27 cellular contexts compared by ENCODE assay signal in genomic region chr4:6594341-6594740, GRCh38. TPM values are rescaled to one million over a fixed set of nuclear protein-coding genes. Genes with fewer than 3 reads are reported as not detected.
DNase-seq lines count a peak whose midpoint lies in the region; ATAC-seq, FAIRE-seq and TF ChIP-seq lines count a peak whose summit lies in the region.
"Had no signal": no experiment of that assay in that cellular context is flagged by ENCODE, and none has a peak within 500 bp of the region (broad histone marks: within the 10 kb centered on the region; RNA-seq: fewer than 3 reads in every experiment).

No MANE protein-coding gene starts in this region.

- H3K79me1 ChIP-seq in H1 (ENCODE audit: low read depth, low read length) (no peaks in the 10 kb centered on the region), neuronal stem cell (ENCODE audit: low read depth, low read length) (no peaks in the 10 kb centered on the region)

- H3K27me3 ChIP-seq in H1 (replicated peaks in 1 of 4; ENCODE audit: control insufficient read depth in 3 of 4, extremely low read depth in 1 of 4, insufficient read depth in 3 of 4, low read length in 3 of 4) (no peaks in the 10 kb centered on the region), neuronal stem cell (ENCODE audit: control insufficient read depth in 3 of 3, insufficient read depth in 3 of 3, low read depth in 1 of 3, low read length in 3 of 3) (no peaks in the 10 kb centered on the region)
- H3K27me3 ChIP-seq: BE2C, BLaER1 had no signal

- H3K9me3 Mint-ChIP-seq in stimulated activated effector memory CD8-positive, alpha-beta T cell treated with anti-CD3 and anti-CD28 coated beads, Interleukin-12 subunit alpha, Interleukin-12 subunit beta, amount 100 ng/mL, for 72 hours, result no peaks in the 10 kb centered on the region
- H3K9me3 Mint-ChIP-seq: CD14-positive monocyte; CD4-positive, alpha-beta memory T cell; CD4-positive, CD25-positive, alpha-beta regulatory T cell; CD8-positive, alpha-beta memory T cell had no signal

- H4K91ac ChIP-seq in H1 (replicated peaks; ENCODE audit: insufficient read length, low read length) (no peak overlapping the region), neuronal stem cell (ENCODE audit: low read depth, low read length, poor library complexity) (no peak overlapping the region)

- WGBS in H1 (ENCODE audit: extremely low coverage in 1 of 2, insufficient coverage in 1 of 2, insufficient read length in 1 of 2, insufficient replicate concordance in 2 of 2, low coverage in 1 of 2, low lambda C conversion rate in 2 of 2, missing lambda C conversion rate in 1 of 2), 2 experiments, result 91% methylated on average over 22 of the region's 22 CpGs; no CpG with 5 or more reads in 1 of the 2 experiments
- no CpG with 5 or more reads among the region's 22 CpGs for WGBS in neuronal stem cell (ENCODE audit: extremely low coverage in 2 of 2, insufficient read length in 2 of 2, insufficient replicate concordance in 1 of 2), 2 donors

- H2BK5ac ChIP-seq in H1 (ENCODE audit: low read depth, low read length), result no peak overlapping the region
- peak overlapping the region; percentile 66 for H2BK5ac ChIP-seq in neuronal stem cell (ENCODE audit: low read length)

- H3K23me2 ChIP-seq in H1 (ENCODE audit: low read depth, low read length), result no peaks in the 10 kb centered on the region

- no peak for TF ChIP-seq CTCF in H1 (IDR thresholded peaks at IDR 0.05; ENCODE audit: control extremely low read depth in 1 of 3, insufficient read depth in 1 of 3, low read depth in 1 of 3, low read length in 3 of 3)

- no peak overlapping the region for H3K27ac ChIP-seq in H1 (ENCODE audit: low read depth, low read length)
- no peak overlapping the region for H3K27ac ChIP-seq in neuronal stem cell (replicated peaks; ENCODE audit: low read length)
- H3K27ac ChIP-seq: BLaER1 had no signal

- H3K9me3 ChIP-seq in H1 (ENCODE audit: insufficient read depth in 2 of 2, low read depth in 1 of 2, low read length in 1 of 2) (no peaks in the 10 kb centered on the region), neuronal stem cell (replicated peaks in 1 of 2; ENCODE audit: control insufficient read depth in 2 of 2, insufficient read depth in 1 of 2, low read depth in 1 of 2, low read length in 2 of 2) (no peaks in the 10 kb centered on the region)
- H3K9me3 ChIP-seq: BE2C, BLaER1 had no signal

- H3K36me3 Mint-ChIP-seq in stimulated activated effector memory CD8-positive, alpha-beta T cell treated with anti-CD3 and anti-CD28 coated beads, Interleukin-12 subunit alpha, Interleukin-12 subunit beta, amount 100 ng/mL, for 72 hours, result peaks cover 33% of the 10 kb centered on the region

- H4K8ac ChIP-seq in H1 (ENCODE audit: extremely low read depth, insufficient read depth, low read length) (no peak overlapping the region), neuronal stem cell (ENCODE audit: low read depth, low read length) (peak overlapping the region; percentile 48)

- DNase-seq in H1 (ENCODE audit: low read depth in 1 of 2, low spot score in 2 of 2) (no peak), neuronal stem cell (ENCODE audit: low spot score) (no peak), urothelium cell line (ENCODE audit: low spot score) (no peak)
- DNase-seq in stimulated activated effector memory CD8-positive, alpha-beta T cell treated with anti-CD3 and anti-CD28 coated beads, Interleukin-12 subunit alpha, Interleukin-12 subunit beta, amount 100 ng/mL, for 72 hours (ENCODE audit: low spot score in 2 of 2), result no peak
- DNase-seq: 8988T; ACHN; BE2C; C1 segment of cervical spinal cord; CD4-positive, alpha-beta memory T cell; CD4-positive, CD25-positive, alpha-beta regulatory T cell; CD8-positive, alpha-beta memory T cell; COR-L47; DMS 273 treated with DMSO at 0.1 percent for 48 hours; DMS153; DMS53; DMS79; DND-41; EL; GDM1 had no signal

- no peaks in the 10 kb centered on the region for H3K79me2 ChIP-seq in H1 (ENCODE audit: control insufficient read depth in 1 of 2, insufficient read depth in 2 of 2, low read length in 2 of 2)

- H3K9ac ChIP-seq in H1 (replicated peaks in 1 of 4; ENCODE audit: extremely low read depth in 1 of 4, low read depth in 3 of 4, low read length in 3 of 4) (no peak overlapping the region; a peak in 1 of 7 replicates), neuronal stem cell (ENCODE audit: low read depth, low read length, poor library complexity) (no peak overlapping the region)
- H3K9ac ChIP-seq: BLaER1 had no signal

- H3K36me3 ChIP-seq in H1 (ENCODE audit: control insufficient read depth in 2 of 4, insufficient read depth in 4 of 4, low read length in 3 of 4) (no peaks in the 10 kb centered on the region), neuronal stem cell (replicated peaks in 1 of 2; ENCODE audit: control insufficient read depth in 2 of 2, insufficient read depth in 2 of 2, low read length in 2 of 2) (peaks cover 0 to 3% of the 10 kb centered on the region in 2 donors)
- H3K36me3 ChIP-seq: BE2C had no signal

- ATAC-seq in stimulated activated effector memory CD8-positive, alpha-beta T cell treated with anti-CD3 and anti-CD28 coated beads, Interleukin-12 subunit alpha, Interleukin-12 subunit beta, amount 100 ng/mL, for 72 hours, result no peak
- no peak for ATAC-seq in GM21390 (IDR thresholded peaks at IDR 0.05; ENCODE audit: unreplicated experiment)
- no peak for ATAC-seq in GM21717 (IDR thresholded peaks at IDR 0.05; ENCODE audit: unreplicated experiment)
- ATAC-seq: GM12878 had no signal

- H2BK120ac ChIP-seq in H1 (replicated peaks; ENCODE audit: low read depth, low read length), result no peak overlapping the region
- no peak overlapping the region for H2BK120ac ChIP-seq in neuronal stem cell (ENCODE audit: low read depth, low read length)

- H3K23ac ChIP-seq in H1 (ENCODE audit: insufficient read length) (no peak overlapping the region), neuronal stem cell (ENCODE audit: low read depth, low read length, poor library complexity) (no peak overlapping the region)

- H3K4me2 ChIP-seq in H1 (ENCODE audit: insufficient read depth in 1 of 2, low read depth in 2 of 2, low read length in 2 of 2) (no peak overlapping the region), neuronal stem cell (ENCODE audit: insufficient read depth, low read length, poor library complexity, severe bottlenecking) (no peak overlapping the region)
- H3K4me2 ChIP-seq: BLaER1 had no signal

- H3K14ac ChIP-seq in H1 (ENCODE audit: insufficient read length) (no peak overlapping the region), neuronal stem cell (ENCODE audit: low read length) (no peak overlapping the region)

- H3K4me3 Mint-ChIP-seq in stimulated activated effector memory CD8-positive, alpha-beta T cell treated with anti-CD3 and anti-CD28 coated beads, Interleukin-12 subunit alpha, Interleukin-12 subunit beta, amount 100 ng/mL, for 72 hours, result no peak overlapping the region
- H3K4me3 Mint-ChIP-seq: CD14-positive monocyte; CD4-positive, alpha-beta memory T cell; CD4-positive, CD25-positive, alpha-beta regulatory T cell; CD8-positive, alpha-beta memory T cell had no signal

- TF ChIP-seq POLR2A in H1 (IDR thresholded peaks at IDR 0.05; ENCODE audit: control extremely low read depth in 1 of 2, low read depth in 2 of 2, low read length in 2 of 2), result no peak

- peaks cover 0 to 7% of the 10 kb centered on the region in 2 experiments for H4K20me1 ChIP-seq in H1 (replicated peaks in 1 of 2; ENCODE audit: control insufficient read depth in 1 of 2, insufficient read depth in 2 of 2, low read length in 2 of 2)
- H4K20me1 ChIP-seq: BLaER1 had no signal

- TF ChIP-seq RAD21 in H1 (IDR thresholded peaks at IDR 0.05 in 1 of 2, conservative IDR thresholded peaks at IDR 0.05 in 1 of 2; ENCODE audit: low read depth in 2 of 2, low read length in 2 of 2), result no peak

- H3K4me3 ChIP-seq in H1 (ENCODE audit: extremely low read depth in 1 of 4, insufficient read depth in 2 of 4, low read depth in 3 of 4, low read length in 4 of 4) (no peak overlapping the region), neuronal stem cell (ENCODE audit: low read length in 2 of 2) (no peak overlapping the region)
- H3K4me3 ChIP-seq: BLaER1, GM12878 had no signal

- no peak overlapping the region for H2AFZ ChIP-seq in H1 (ENCODE audit: low read length)
- no peak overlapping the region for H2AFZ ChIP-seq in neuronal stem cell (ENCODE audit: low read length)

- no peak for TF ChIP-seq EP300 in H1 (IDR thresholded peaks at IDR 0.05; ENCODE audit: borderline replicate concordance in 1 of 2, low read depth in 2 of 2, low read length in 2 of 2)

- H2BK15ac ChIP-seq in H1 (ENCODE audit: low read length), result 0 out of 2 replicates have a peak overlapping the region, but pooled peaks have one; percentile 29
- H2BK15ac ChIP-seq in neuronal stem cell (ENCODE audit: low read length), result no peak overlapping the region

- H2BK20ac ChIP-seq in H1 (ENCODE audit: low read length), result no peak overlapping the region

- H2BK12ac ChIP-seq in H1 (ENCODE audit: low read depth, low read length) (no peak overlapping the region), neuronal stem cell (ENCODE audit: low read length) (no peak overlapping the region)

- CTCF ChIA-PET in H1 (lab: Charles Lee; ENCODE audit: partially characterized antibody), result interaction anchor here (1.1 to 1.2 kb wide), 2 partner anchors 10 to 96 kb away, joined by 3 read pairs; no protein-coding TSS in a partner anchor

- H3K56ac ChIP-seq in H1 (replicated peaks; ENCODE audit: insufficient read length, low read depth, low read length), result no peak overlapping the region

- POLR2A ChIA-PET in H1 (lab: Charles Lee; ENCODE audit: partially characterized antibody), result no interaction called here

- no peak overlapping the region for H3K4ac ChIP-seq in H1 (replicated peaks; ENCODE audit: insufficient read length, low read depth, low read length)
- no peak overlapping the region for H3K4ac ChIP-seq in neuronal stem cell (ENCODE audit: low read length)

- no peak for FAIRE-seq in H1 (lab: Jason Lieb, UNC)
- no peak for FAIRE-seq in urothelium cell line (lab: Jason Lieb, UNC)
- FAIRE-seq: A204.1, GM12878, GM12892, GM18507 had no signal

- peak overlapping the region; percentile 45 for H3K27ac Mint-ChIP-seq in stimulated activated effector memory CD8-positive, alpha-beta T cell treated with anti-CD3 and anti-CD28 coated beads, Interleukin-12 subunit alpha, Interleukin-12 subunit beta, amount 100 ng/mL, for 72 hours
- H3K27ac Mint-ChIP-seq: CD14-positive monocyte; CD4-positive, alpha-beta memory T cell; CD4-positive, CD25-positive, alpha-beta regulatory T cell had no signal

- H3K18ac ChIP-seq in H1 (ENCODE audit: extremely low read depth, low read length), result no peak overlapping the region
- no peak overlapping the region for H3K18ac ChIP-seq in neuronal stem cell (ENCODE audit: low read length)

- peaks cover 12% of the 10 kb centered on the region for H3K4me1 Mint-ChIP-seq in stimulated activated effector memory CD8-positive, alpha-beta T cell treated with anti-CD3 and anti-CD28 coated beads, Interleukin-12 subunit alpha, Interleukin-12 subunit beta, amount 100 ng/mL, for 72 hours
- H3K4me1 Mint-ChIP-seq: CD14-positive monocyte; CD4-positive, alpha-beta memory T cell; CD4-positive, CD25-positive, alpha-beta regulatory T cell; CD8-positive, alpha-beta memory T cell had no signal

- H3K4me1 ChIP-seq in H1 (replicated peaks in 1 of 4; ENCODE audit: control insufficient read depth in 3 of 4, insufficient read depth in 4 of 4, low read length in 3 of 4) (no peaks in the 10 kb centered on the region; a peak in 2 of 7 replicates), neuronal stem cell (ENCODE audit: control insufficient read depth in 2 of 2, insufficient read depth in 1 of 2, low read depth in 1 of 2, low read length in 2 of 2) (no peaks in the 10 kb centered on the region)
- H3K4me1 ChIP-seq: BE2C had no signal

- H2AK5ac ChIP-seq in H1 (ENCODE audit: low read depth, low read length), result no peak overlapping the region
- no peak overlapping the region for H2AK5ac ChIP-seq in neuronal stem cell (ENCODE audit: low read depth, low read length)

- H4K5ac ChIP-seq in H1 (ENCODE audit: insufficient read length, low read depth, low read length), result no peak overlapping the region

RNA-seq across cellular contexts. Expression of gene MAN2B2, which starts 19.4 kb away (rescaled TPM):
- total RNA-seq in H1 (2021; fragmentation: NEBNext Ultra II Directional; extraction: Animal tissue kit (Norgen Biotek cat#: 25700)), result 4.0 and 4.1 TPM in 2 replicates
- polyA plus RNA-seq in H1 (2011; rRNA removed), result 3.3 and 5.8 TPM in 2 replicates
- 3.4 TPM for polyA plus RNA-seq in H1 (2011; cell fraction: cytosol; rRNA removed)
- 9.7 TPM for polyA plus RNA-seq in H1 (2011; cell fraction: nucleus; rRNA removed)
- 1.8 to 4.3 TPM (median 3.6 TPM) in 4 replicates for polyA plus RNA-seq in H1 (2012, experiment 1 of 2)
- 1.4 TPM for polyA plus RNA-seq in H1 (2012, experiment 2 of 2)
- polyA plus RNA-seq in H1 (2013, experiment 1 of 2), result 3.7 TPM
- polyA plus RNA-seq in H1 (2013, experiment 2 of 2), result 4.0 TPM
- polyA minus RNA-seq in H1 (2011; rRNA and poly(A)+ RNA removed), result 3.2 and 4.5 TPM in 2 replicates
- 2.6 TPM for polyA minus RNA-seq in H1 (2011; cell fraction: cytosol; rRNA and poly(A)+ RNA removed)
- 7.5 TPM for polyA minus RNA-seq in H1 (2011; cell fraction: nucleus; rRNA and poly(A)+ RNA removed)
- polyA plus RNA-seq in neuronal stem cell (2013, experiment 1 of 2), result 3.9 TPM
- 4.0 TPM for polyA plus RNA-seq in neuronal stem cell (2013, experiment 2 of 2)

RNA-seq across cellular contexts. Expression of gene MRFAP1, which starts 46.1 kb away (rescaled TPM):
- total RNA-seq in H1 (2021; fragmentation: NEBNext Ultra II Directional; extraction: Animal tissue kit (Norgen Biotek cat#: 25700)), result 307 and 313 TPM in 2 replicates
- polyA plus RNA-seq in H1 (2011; rRNA removed), result 108 and 156 TPM in 2 replicates
- 229 TPM for polyA plus RNA-seq in H1 (2011; cell fraction: cytosol; rRNA removed)
- 155 TPM for polyA plus RNA-seq in H1 (2011; cell fraction: nucleus; rRNA removed)
- polyA plus RNA-seq in H1 (2012, experiment 1 of 2), result 320 to 373 TPM (median 340 TPM) in 4 replicates
- polyA plus RNA-seq in H1 (2012, experiment 2 of 2), result 100 TPM
- 204 TPM for polyA plus RNA-seq in H1 (2013, experiment 1 of 2)
- 222 TPM for polyA plus RNA-seq in H1 (2013, experiment 2 of 2)
- polyA minus RNA-seq in H1 (2011; rRNA and poly(A)+ RNA removed), result 24.7 and 28.8 TPM in 2 replicates
- 67.1 TPM for polyA minus RNA-seq in H1 (2011; cell fraction: cytosol; rRNA and poly(A)+ RNA removed)
- 29.4 TPM for polyA minus RNA-seq in H1 (2011; cell fraction: nucleus; rRNA and poly(A)+ RNA removed)
- 198 TPM for polyA plus RNA-seq in neuronal stem cell (2013, experiment 1 of 2)
- 203 TPM for polyA plus RNA-seq in neuronal stem cell (2013, experiment 2 of 2)
